ENCODE assay signal across 23 cellular contexts in genomic region chr11:31455177-31455576, GRCh38. TPM values are rescaled to one million over a fixed set of nuclear protein-coding genes. Genes with fewer than 3 reads are reported as not detected.
DNase-seq lines count a peak whose midpoint lies in the region; ATAC-seq, FAIRE-seq and TF ChIP-seq lines count a peak whose summit lies in the region.
"Had no signal": no experiment of that assay in that cellular context is flagged by ENCODE, and none has a peak within 500 bp of the region (broad histone marks: within the 10 kb centered on the region; RNA-seq: fewer than 3 reads in every experiment).

No MANE protein-coding gene starts in this region.

- H4K20me1 ChIP-seq in HepG2 (ENCODE audit: insufficient read depth, low read length), result no peaks in the 10 kb centered on the region
- H4K20me1 ChIP-seq: BLaER1 had no signal

- H3K36me3 ChIP-seq in HepG2 (replicated peaks in 1 of 2; ENCODE audit: control insufficient read depth in 1 of 2, insufficient read depth in 2 of 2, low read length in 2 of 2) (no peaks in the 10 kb centered on the region; a peak in 1 of 5 replicates), right lobe of liver (no peaks in the 10 kb centered on the region)
- H3K36me3 ChIP-seq: BE2C had no signal

- TF ChIP-seq CTCF in HepG2 (CRISPR knock-in tag; IDR thresholded peaks at IDR 0.05), result no peak
- no peak for TF ChIP-seq CTCF in right lobe of liver (IDR thresholded peaks at IDR 0.05)

- ATAC-seq in HepG2 (no peak), right lobe of liver (no peak)
- ATAC-seq: GM12878 had no signal

- DNase-seq in HepG2 (ENCODE audit: low spot score), result no peak
- DNase-seq in right lobe of liver, result no peak
- peak; percentile 30 for DNase-seq in NCI-H69 (lab: John Stamatoyannopoulos, UW)
- no peak for DNase-seq in cardiac septum (ENCODE audit: low spot score)
- no peak for DNase-seq in GM12891 (ENCODE audit: insufficient read length, low spot score)
- DNase-seq: ACHN; BE2C; C1 segment of cervical spinal cord; CD4-positive, alpha-beta memory T cell; CD4-positive, CD25-positive, alpha-beta regulatory T cell; CD8-positive, alpha-beta memory T cell; COR-L47; DMS 273 treated with DMSO at 0.1 percent for 48 hours; DMS153; DMS53; DMS79; DND-41; EL; GDM1 had no signal

- 98% methylated on average over 3 of the region's 3 CpGs for WGBS in HepG2 (ENCODE audit: low lambda C conversion rate)
- 85% methylated on average over 3 of the region's 3 CpGs for WGBS in right lobe of liver (ENCODE audit: insufficient coverage, low coverage, low lambda C conversion rate, missing lambda C conversion rate)

- in situ Hi-C loops in HepG2 (cut with HindIII; ENCODE audit: extremely low pct_ligation_motif_present, low pct_unique_long_range_greater_than_20kb), result no loop called here

- TF ChIP-seq POLR2A in HepG2 (IDR thresholded peaks at IDR 0.05; ENCODE audit: insufficient read depth in 1 of 2, low read depth in 2 of 2, low read length in 2 of 2) (no peak), right lobe of liver (IDR thresholded peaks at IDR 0.05) (no peak), GM12891 (IDR thresholded peaks at IDR 0.05; ENCODE audit: low read depth, low read length) (no peak)

- no peak overlapping the region for H3K4me2 ChIP-seq in HepG2 (ENCODE audit: low read depth, low read length)
- H3K4me2 ChIP-seq: BLaER1 had no signal

- no peak overlapping the region for H3K9ac ChIP-seq in HepG2 (ENCODE audit: insufficient read depth, low read depth, low read length)
- H3K9ac ChIP-seq: BLaER1 had no signal

- TF ChIP-seq EP300 in HepG2 (IDR thresholded peaks at IDR 0.05; ENCODE audit: low read depth in 2 of 2, low read length in 2 of 2) (no peak), HepG2 (CRISPR knock-in tag; IDR thresholded peaks at IDR 0.05; ENCODE audit: borderline replicate concordance) (no peak)

- CTCF ChIA-PET in HepG2 (lab: Yijun Ruan, JAX; ENCODE audit: low intra/inter-chr PET ratio, low total read pairs), result no interaction called here

- H3K4me1 ChIP-seq in HepG2 (ENCODE audit: insufficient read depth, low read length) (peaks cover 25% of the 10 kb centered on the region), right lobe of liver (no peaks in the 10 kb centered on the region)
- H3K4me1 ChIP-seq: BE2C, BLaER1 had no signal

- H3K9me3 ChIP-seq in HepG2 (ENCODE audit: low read length), result no peaks in the 10 kb centered on the region
- H3K9me3 ChIP-seq in right lobe of liver, result no peaks in the 10 kb centered on the region
- H3K9me3 ChIP-seq: BE2C, BLaER1 had no signal

- H3K4me3 ChIP-seq in HepG2 (replicated peaks in 1 of 3; ENCODE audit: insufficient read depth in 1 of 3, low read depth in 2 of 3, low read length in 3 of 3) (no peak overlapping the region), right lobe of liver (no peak overlapping the region)
- H3K4me3 ChIP-seq: BLaER1, GM12878 had no signal

- BruUV-seq in HepG2 (replicated peaks; lab: Mats Ljungman, UMichigan), result no TSS peak

- FAIRE-seq in HepG2 (lab: Jason Lieb, UNC), result no peak
- FAIRE-seq in GM12891 (lab: Jason Lieb, UNC), result no peak
- FAIRE-seq: GM12878, GM19239 had no signal

- H2AFZ ChIP-seq in HepG2 (ENCODE audit: low read length), result no peak overlapping the region

- TF ChIP-seq RAD21 in HepG2 (CRISPR knock-in tag; IDR thresholded peaks at IDR 0.05), result no peak

- no peaks in the 10 kb centered on the region; a peak in 1 of 5 replicates for H3K27me3 ChIP-seq in HepG2 (ENCODE audit: control insufficient read depth in 1 of 2, insufficient read depth in 2 of 2, low read length in 2 of 2)
- H3K27me3 ChIP-seq in right lobe of liver, result no peaks in the 10 kb centered on the region
- H3K27me3 ChIP-seq: BE2C, BLaER1 had no signal

- no peak overlapping the region for H3K27ac ChIP-seq in HepG2 (ENCODE audit: extremely low read length, insufficient read depth, low read length)
- no peak overlapping the region for H3K27ac ChIP-seq in right lobe of liver
- H3K27ac ChIP-seq: 22Rv1, BLaER1 had no signal

- intact Hi-C loops in HepG2 (cut with micrococcal nuclease; ENCODE audit: unreplicated experiment) (no loop called here), right lobe of liver (cut with DNase I) (no loop called here), cardiac septum (cut with DNase I) (no loop called here)

- POLR2A ChIA-PET in HepG2 (lab: Yijun Ruan, JAX), result no interaction called here

- H3K79me2 ChIP-seq in HepG2 (ENCODE audit: insufficient read depth, low read length), result no peaks in the 10 kb centered on the region

TF ChIP-seq in HepG2, 621 proteins besides CTCF, POLR2A, EP300 and RAD21:
- TF ChIP-seq MAFK (conservative IDR thresholded peaks at IDR 0.05 in 1 of 2, IDR thresholded peaks at IDR 0.05 in 1 of 2; ENCODE audit: low read length in 2 of 2) (peak; percentile 39 to 63; a peak in 2 of 4 replicates), MYNN (CRISPR knock-in tag; IDR thresholded peaks at IDR 0.05; ENCODE audit: low read depth) (no peak)

TF ChIP-seq in GM12891, 5 proteins besides CTCF, POLR2A, EP300 and RAD21:
- TF ChIP-seq PAX5 (IDR thresholded peaks at IDR 0.05; ENCODE audit: insufficient read depth, low read length, severe bottlenecking), result no peak
- no peak for TF ChIP-seq POLR2AphosphoS5 (IDR thresholded peaks at IDR 0.05; ENCODE audit: low read depth, low read length)
TF ChIP-seq in GM12891: peak in this region for 0.

RNA-seq across cellular contexts. Expression of gene IMMP1L, which starts 54.2 kb away (rescaled TPM):
- total RNA-seq in HepG2 (2016; rRNA removed; fragmentation: Illumina TruSeq; extraction: Trizol) (51.8 and 57.9 TPM in 2 replicates), right lobe of liver (10 to 100 TPM in 3 of 6 experiments, 1 to 10 TPM in 3; 5.9 to 17.9 (median 10.6) TPM), cardiac septum (23.7 TPM)
- 104 and 120 TPM in 2 replicates for total RNA-seq in HepG2 (2016; cell fraction: cytosol; rRNA removed; fragmentation: Illumina TruSeq; extraction: Trizol; ENCODE audit: low read depth)
- 64.0 and 123 TPM in 2 replicates for total RNA-seq in HepG2 (2016; cell fraction: insoluble cytoplasmic fraction; rRNA removed; fragmentation: Illumina TruSeq; extraction: Trizol)
- 84.7 and 100 TPM in 2 replicates for total RNA-seq in HepG2 (2016; cell fraction: membrane; rRNA removed; fragmentation: Illumina TruSeq; extraction: Trizol)
- total RNA-seq in HepG2 (2016; cell fraction: nucleus; rRNA removed; fragmentation: Illumina TruSeq; extraction: Trizol), result 40.4 and 42.9 TPM in 2 replicates
- polyA plus RNA-seq in HepG2 (2011; rRNA removed), result 26.1 and 42.4 TPM in 2 replicates
- polyA plus RNA-seq in HepG2 (2011; cell fraction: cytosol; rRNA removed), result 20.1 and 22.4 TPM in 2 replicates
- 11.1 and 15.1 TPM in 2 replicates for polyA plus RNA-seq in HepG2 (2011; cell fraction: nucleus; rRNA removed)
- 23.5 and 24.7 TPM in 2 replicates for polyA plus RNA-seq in HepG2 (2012)
- polyA plus RNA-seq in HepG2 (2016; cell fraction: cytosol; fragmentation: Illumina TruSeq; extraction: Trizol; ENCODE audit: low read depth), result 80.2 and 87.5 TPM in 2 replicates
- polyA plus RNA-seq in HepG2 (2016; cell fraction: insoluble cytoplasmic fraction; fragmentation: Illumina TruSeq; extraction: Trizol; ENCODE audit: low read depth), result 46.2 and 82.2 TPM in 2 replicates
- 60.8 and 86.8 TPM in 2 replicates for polyA plus RNA-seq in HepG2 (2016; cell fraction: membrane; fragmentation: Illumina TruSeq; extraction: Trizol; ENCODE audit: low read depth)
- polyA plus RNA-seq in HepG2 (2016; cell fraction: nucleus; fragmentation: Illumina TruSeq; extraction: Trizol; ENCODE audit: insufficient read depth, low read depth), result 40.9 and 42.9 TPM in 2 replicates
- polyA minus RNA-seq in HepG2 (2011; rRNA and poly(A)+ RNA removed; ENCODE audit: low replicate concordance), result 4.9 and 8.8 TPM in 2 replicates
- polyA minus RNA-seq in HepG2 (2011; cell fraction: cytosol; rRNA and poly(A)+ RNA removed), result 5.8 and 5.9 TPM in 2 replicates
- 34.9 and 50.6 TPM in 2 replicates for polyA minus RNA-seq in HepG2 (2011; cell fraction: nucleus; rRNA and poly(A)+ RNA removed)
- polyA plus RNA-seq in GM12891 (2012; ENCODE audit: low read depth, missing spikeins), result 62.2 TPM

RNA-seq across cellular contexts. Expression of gene ELP4, which starts 54.4 kb away (rescaled TPM):
- 19.1 and 23.1 TPM in 2 replicates for total RNA-seq in HepG2 (2016; rRNA removed; fragmentation: Illumina TruSeq; extraction: Trizol)
- 3.9 and 5.7 TPM in 2 replicates for total RNA-seq in HepG2 (2016; cell fraction: cytosol; rRNA removed; fragmentation: Illumina TruSeq; extraction: Trizol; ENCODE audit: low read depth)
- total RNA-seq in HepG2 (2016; cell fraction: insoluble cytoplasmic fraction; rRNA removed; fragmentation: Illumina TruSeq; extraction: Trizol), result 17.1 and 19.0 TPM in 2 replicates
- total RNA-seq in HepG2 (2016; cell fraction: membrane; rRNA removed; fragmentation: Illumina TruSeq; extraction: Trizol), result 8.0 and 9.1 TPM in 2 replicates
- 31.1 and 33.6 TPM in 2 replicates for total RNA-seq in HepG2 (2016; cell fraction: nucleus; rRNA removed; fragmentation: Illumina TruSeq; extraction: Trizol)
- polyA plus RNA-seq in HepG2 (2011; rRNA removed), result 10.8 and 12.8 TPM in 2 replicates
- 7.0 and 7.4 TPM in 2 replicates for polyA plus RNA-seq in HepG2 (2011; cell fraction: cytosol; rRNA removed)
- polyA plus RNA-seq in HepG2 (2011; cell fraction: nucleus; rRNA removed), result 3.7 and 3.8 TPM in 2 replicates
- 6.9 and 11.8 TPM in 2 replicates for polyA plus RNA-seq in HepG2 (2012)
- polyA plus RNA-seq in HepG2 (2016; cell fraction: cytosol; fragmentation: Illumina TruSeq; extraction: Trizol; ENCODE audit: low read depth), result 4.8 TPM in 2 replicates
- polyA plus RNA-seq in HepG2 (2016; cell fraction: insoluble cytoplasmic fraction; fragmentation: Illumina TruSeq; extraction: Trizol; ENCODE audit: low read depth), result 24.0 and 26.4 TPM in 2 replicates
- 7.8 and 9.4 TPM in 2 replicates for polyA plus RNA-seq in HepG2 (2016; cell fraction: membrane; fragmentation: Illumina TruSeq; extraction: Trizol; ENCODE audit: low read depth)
- 10.4 and 10.7 TPM in 2 replicates for polyA plus RNA-seq in HepG2 (2016; cell fraction: nucleus; fragmentation: Illumina TruSeq; extraction: Trizol; ENCODE audit: insufficient read depth, low read depth)
- 12.8 and 23.6 TPM in 2 replicates for polyA minus RNA-seq in HepG2 (2011; rRNA and poly(A)+ RNA removed; ENCODE audit: low replicate concordance)
- 7.4 and 8.1 TPM in 2 replicates for polyA minus RNA-seq in HepG2 (2011; cell fraction: cytosol; rRNA and poly(A)+ RNA removed)
- 78.1 and 97.2 TPM in 2 replicates for polyA minus RNA-seq in HepG2 (2011; cell fraction: nucleus; rRNA and poly(A)+ RNA removed)
- 10 to 100 TPM in 2 of 6 experiments, 1 to 10 TPM in 4; 7.3 to 16.4 (median 9.2) TPM for total RNA-seq in right lobe of liver
- 12.6 TPM for total RNA-seq in cardiac septum
- 11.4 TPM for polyA plus RNA-seq in GM12891 (2012; ENCODE audit: low read depth, missing spikeins)
